In genomic region chr2:68767031-68767961, GRCh38 we compare ENCODE assay signal across 1 cellular context.
TF ChIP-seq lines count a peak whose summit lies in the region.

No MANE protein-coding gene starts in this region.

TF ChIP-seq in H1, 55 proteins besides CTCF, POLR2A, EP300 and RAD21 (continued from another document):
- no peak for TF ChIP-seq CHD7 (IDR thresholded peaks at IDR 0.05; ENCODE audit: insufficient replicate concordance, low read length)
- no peak for TF ChIP-seq BCL11A (IDR thresholded peaks at IDR 0.05; ENCODE audit: low read depth in 2 of 2, low read length in 2 of 2)
- TF ChIP-seq RBBP5 (IDR thresholded peaks at IDR 0.05; ENCODE audit: borderline replicate concordance, low read depth, low read length) = no peak
- TF ChIP-seq E2F6 (IDR thresholded peaks at IDR 0.05) = no peak
- no peak for TF ChIP-seq POU5F1 (IDR thresholded peaks at IDR 0.05; ENCODE audit: low read depth, low read length)
- no peak for TF ChIP-seq RNF2 (IDR thresholded peaks at IDR 0.05; ENCODE audit: borderline replicate concordance, low read depth, low read length, missing control alignments, poor library complexity, severe bottlenecking)
- TF ChIP-seq SIRT6 (IDR thresholded peaks at IDR 0.05; ENCODE audit: low read length) = no peak
- TF ChIP-seq FOSL1 (IDR thresholded peaks at IDR 0.05; ENCODE audit: insufficient read depth, low read depth, low read length) = no peak
- TF ChIP-seq CBX5 (IDR thresholded peaks at IDR 0.05; ENCODE audit: low read depth, low read length) = no peak
